ENCODE assay signal across 1 cellular context in the genomic region with DNA sequence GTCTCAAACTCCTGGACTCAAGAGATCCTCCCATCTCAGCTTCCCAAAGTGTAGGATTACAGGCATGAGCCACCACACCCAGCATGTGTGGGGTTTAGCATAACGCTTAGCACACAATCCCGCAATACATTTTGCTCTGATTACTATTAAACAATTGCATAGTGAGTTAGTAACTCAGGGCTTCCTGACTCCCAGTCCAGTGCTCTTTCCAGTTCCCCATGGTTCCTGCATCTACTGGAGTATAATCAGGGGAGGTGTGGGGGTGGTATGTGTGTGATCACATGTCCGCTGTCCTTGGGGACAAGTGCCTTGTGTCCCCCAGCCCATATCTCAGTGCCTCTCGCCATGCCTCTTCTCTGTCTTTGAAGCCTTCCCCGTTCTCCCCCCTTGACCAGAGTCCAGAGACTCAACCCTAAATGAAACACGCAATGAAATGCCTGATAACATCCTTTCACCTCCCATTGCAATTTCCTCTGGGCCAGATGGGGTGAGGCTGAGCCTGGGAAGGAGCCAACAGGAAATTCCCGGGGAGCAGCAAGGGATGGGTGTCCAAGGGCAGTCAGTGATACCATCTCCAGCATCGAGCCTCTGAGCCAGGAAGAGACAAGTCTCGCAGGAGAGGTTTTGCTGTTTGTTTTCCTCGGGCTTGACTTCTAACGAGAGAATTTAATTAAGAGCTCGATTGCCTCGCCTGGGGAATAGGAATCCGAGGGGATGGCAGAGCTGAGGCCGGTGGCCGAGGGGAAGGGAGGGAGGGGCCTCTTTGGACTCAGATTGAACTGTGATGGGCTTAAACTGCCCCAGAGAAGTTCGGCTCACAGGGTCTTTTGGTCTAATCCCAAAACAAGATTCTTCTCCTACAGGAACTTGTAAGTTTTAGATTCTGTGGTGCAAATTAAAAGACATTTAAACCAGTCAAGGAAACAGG.
TF ChIP-seq lines count a peak whose summit lies in the region.

No MANE protein-coding gene starts in this region.

TF ChIP-seq in H1, 55 proteins besides CTCF, POLR2A, EP300 and RAD21:
- no peak for TF ChIP-seq HDAC6 (IDR thresholded peaks at IDR 0.05; ENCODE audit: low read depth, low read length)
- no peak for TF ChIP-seq SIRT6 (IDR thresholded peaks at IDR 0.05; ENCODE audit: low read length)
- no peak for TF ChIP-seq CEBPB (IDR thresholded peaks at IDR 0.05; ENCODE audit: low read depth, low read length)
- TF ChIP-seq CTBP2 (IDR thresholded peaks at IDR 0.05; ENCODE audit: borderline replicate concordance, insufficient read depth, insufficient read length, low read length) = no peak
- no peak for TF ChIP-seq TAF7 (optimal IDR thresholded peaks at IDR 0.05; ENCODE audit: borderline replicate concordance, low read depth, low read length)
- TF ChIP-seq SUZ12 (IDR thresholded peaks at IDR 0.05; ENCODE audit: low read length) = no peak
- no peak for TF ChIP-seq ASH2L (IDR thresholded peaks at IDR 0.05; ENCODE audit: low read length)
- no peak for TF ChIP-seq ZNF274 (IDR thresholded peaks at IDR 0.05; ENCODE audit: borderline replicate concordance, extremely low read depth, low read length)
- no peak for TF ChIP-seq CBX5 (IDR thresholded peaks at IDR 0.05; ENCODE audit: low read depth, low read length)
- no peak for TF ChIP-seq GTF2F1 (IDR thresholded peaks at IDR 0.05; ENCODE audit: borderline replicate concordance, low read depth, low read length)
- TF ChIP-seq TAF1 (IDR thresholded peaks at IDR 0.05; ENCODE audit: low read depth, low read length) = no peak
- no peak for TF ChIP-seq RBBP5 (IDR thresholded peaks at IDR 0.05; ENCODE audit: borderline replicate concordance, low read depth, low read length)
- no peak for TF ChIP-seq ATF3 (IDR thresholded peaks at IDR 0.05; ENCODE audit: insufficient read depth, low read depth, low read length)
- no peak for TF ChIP-seq KDM4A (IDR thresholded peaks at IDR 0.05; ENCODE audit: low read depth, low read length, severe bottlenecking)
- TF ChIP-seq KDM5A (IDR thresholded peaks at IDR 0.05; ENCODE audit: low read length) = no peak
- no peak for TF ChIP-seq NRF1 (IDR thresholded peaks at IDR 0.05; ENCODE audit: low read depth, low read length)
- TF ChIP-seq, protein P1, sequence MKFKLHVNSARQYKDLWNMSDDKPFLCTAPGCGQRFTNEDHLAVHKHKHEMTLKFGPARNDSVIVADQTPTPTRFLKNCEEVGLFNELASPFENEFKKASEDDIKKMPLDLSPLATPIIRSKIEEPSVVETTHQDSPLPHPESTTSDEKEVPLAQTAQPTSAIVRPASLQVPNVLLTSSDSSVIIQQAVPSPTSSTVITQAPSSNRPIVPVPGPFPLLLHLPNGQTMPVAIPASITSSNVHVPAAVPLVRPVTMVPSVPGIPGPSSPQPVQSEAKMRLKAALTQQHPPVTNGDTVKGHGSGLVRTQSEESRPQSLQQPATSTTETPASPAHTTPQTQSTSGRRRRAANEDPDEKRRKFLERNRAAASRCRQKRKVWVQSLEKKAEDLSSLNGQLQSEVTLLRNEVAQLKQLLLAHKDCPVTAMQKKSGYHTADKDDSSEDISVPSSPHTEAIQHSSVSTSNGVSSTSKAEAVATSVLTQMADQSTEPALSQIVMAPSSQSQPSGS (IDR thresholded peaks at IDR 0.05; ENCODE audit: low read length) = no peak
- no peak for TF ChIP-seq KDM1A (IDR thresholded peaks at IDR 0.05; ENCODE audit: borderline replicate concordance, low read length)
- TF ChIP-seq CHD1 (IDR thresholded peaks at IDR 0.05; ENCODE audit: low read depth, low read length) = no peak
- no peak for TF ChIP-seq BRCA1 (IDR thresholded peaks at IDR 0.05; ENCODE audit: low read depth, low read length)
